In genomic region chr11:95577716-95578460, GRCh38 we compare ENCODE assay signal across 10 cellular contexts.
DNase-seq lines count a peak whose midpoint lies in the region; ATAC-seq and TF ChIP-seq lines count a peak whose summit lies in the region.
"Had no signal": no experiment of that assay in that cellular context is flagged by ENCODE, and none has a peak within 500 bp of the region (broad histone marks: within the 10 kb centered on the region; RNA-seq: fewer than 3 reads in every experiment).

No MANE protein-coding gene starts in this region.

- H3K4me1 ChIP-seq in SJCRH30, result no peaks in the 10 kb centered on the region
- H3K4me1 ChIP-seq: psoas muscle had no signal

- TF ChIP-seq CTCF in GM10266 (IDR thresholded peaks at IDR 0.05; ENCODE audit: control insufficient read depth, insufficient read depth, low read depth, missing control alignments), result peak; percentile 31

- H3K9me3 ChIP-seq in SJCRH30 (replicated peaks), result no peaks in the 10 kb centered on the region
- H3K9me3 ChIP-seq: psoas muscle had no signal

- DNase-seq in AG08395 (ENCODE audit: low spot score), result peak; percentile 70
- no peak for DNase-seq in GM10266 (ENCODE audit: extremely low spot score)
- peak; percentile 12 for DNase-seq in OCI-M1 (lab: John Stamatoyannopoulos, UW)
- peak; percentile 87 for DNase-seq in fibroblast of peridontal ligament (ENCODE audit: extremely low read depth)
- no peak for DNase-seq in SJCRH30
- no peak for DNase-seq in cortex of kidney (lab: John Stamatoyannopoulos, UW)
- DNase-seq in activated naive CD4-positive, alpha-beta T cell treated with Interleukin-2 at 50 U/mL for 16 hours, result no peak
- DNase-seq: effector CD4-positive, alpha-beta T cell; psoas muscle had no signal

- no peak overlapping the region for H3K27ac ChIP-seq in SJCRH30
- H3K27ac ChIP-seq: psoas muscle had no signal

- H3K27me3 ChIP-seq in SJCRH30, result no peaks in the 10 kb centered on the region

- ATAC-seq in HG02938 (IDR thresholded peaks at IDR 0.05; ENCODE audit: unreplicated experiment), result no peak
- ATAC-seq: psoas muscle had no signal

- H3K4me3 ChIP-seq in SJCRH30, result no peak overlapping the region
- H3K4me3 ChIP-seq: psoas muscle had no signal

- no peaks in the 10 kb centered on the region for H3K36me3 ChIP-seq in SJCRH30

Comparison
In these comparisons a context has a peak if more than half of its experiments do, and no peak if none do; other contexts are left out.
1. DNase-seq: peak in AG08395 (single experiment), OCI-M1 (single experiment) and fibroblast of peridontal ligament (single experiment); none in GM10266 (single experiment), SJCRH30 (0 of 2), cortex of kidney (single experiment) and activated naive CD4-positive, alpha-beta T cell treated with Interleukin-2 at 50 U/mL for 16 hours (single experiment).